ENCODE assay signal across 22 cellular contexts in the genomic region with DNA sequence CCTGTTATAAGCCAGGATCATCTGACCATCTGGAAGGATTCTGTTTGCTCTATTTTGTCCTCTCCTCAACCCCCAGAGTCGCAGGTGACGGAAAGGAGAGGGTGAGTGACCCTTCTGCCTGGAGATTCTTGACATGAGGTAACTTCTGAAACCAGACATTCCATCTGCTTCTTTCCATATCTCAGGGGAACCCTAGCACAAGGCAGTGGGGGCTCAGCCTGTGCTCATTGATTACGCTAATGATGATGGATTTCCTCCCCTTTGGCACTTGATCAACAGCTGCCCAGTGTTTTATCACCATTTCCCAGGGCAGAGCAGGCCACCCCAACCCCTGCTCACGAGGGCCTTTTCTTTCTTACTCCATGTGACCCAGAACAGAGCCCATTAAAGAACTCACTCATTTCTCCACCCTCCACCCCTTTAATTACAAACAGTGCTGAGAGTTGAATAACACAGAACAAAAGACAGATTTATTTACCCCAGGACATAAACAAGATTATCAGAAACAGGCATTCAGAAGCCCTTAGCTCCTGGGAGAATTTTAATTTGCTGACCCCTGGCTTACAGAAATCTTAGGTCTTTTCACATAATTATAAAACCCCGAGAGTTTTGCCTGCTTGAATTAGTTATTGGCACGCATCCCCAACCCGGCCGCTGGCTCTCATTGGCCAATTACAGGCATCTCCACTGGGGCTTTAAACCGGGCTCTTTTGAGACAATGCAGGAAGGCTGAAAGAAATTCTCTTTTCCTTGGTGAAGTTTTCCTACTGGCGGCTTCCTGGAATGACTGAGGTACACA. TPM values are rescaled to one million over a fixed set of nuclear protein-coding genes. Genes with fewer than 3 reads are reported as not detected.
DNase-seq lines count a peak whose midpoint lies in the region; ATAC-seq and TF ChIP-seq lines count a peak whose summit lies in the region.
"Had no signal": no experiment of that assay in that cellular context is flagged by ENCODE, and none has a peak within 500 bp of the region (broad histone marks: within the 10 kb centered on the region; RNA-seq: fewer than 3 reads in every experiment).

No MANE protein-coding gene starts in this region.

- 66 to 79% methylated on average over 6 of the region's 10 CpGs for WGBS in mesodermal cell (ENCODE audit: insufficient coverage in 2 of 2), 2 experiments

- H3K27me3 ChIP-seq in BE2C, result no peaks in the 10 kb centered on the region
- no peaks in the 10 kb centered on the region for H3K27me3 ChIP-seq in H7 (ENCODE audit: control insufficient read depth, insufficient read depth, low read length)
- H3K27me3 ChIP-seq: body of pancreas, left lung had no signal

- no peak for ATAC-seq in HG03135 (IDR thresholded peaks at IDR 0.05; ENCODE audit: unreplicated experiment)
- ATAC-seq: activated CD8-positive, alpha-beta T cell treated with anti-CD3 and anti-CD28 coated beads, Interleukin-2, amount 10 ng/mL, durations not matched to agents 7 days and 5 days; activated T-cell treated with anti-CD3 and anti-CD28 coated beads, Interleukin-2, amount 50 U/mL, for 4 hours; body of pancreas; HCT116; left lung had no signal

- DNase-seq in BE2C (peak; percentile 42), H7 (peak; percentile 27), anterior cingulate cortex (lab: John Stamatoyannopoulos, UW) (peak in 41 of 58 donors; percentile 1 to 77 (median 17)), SW 1271 (lab: John Stamatoyannopoulos, UW) (no peak), middle frontal gyrus (ENCODE audit: extremely low spot score, low spot score) (no peak)
- DNase-seq: activated CD8-positive, alpha-beta T cell treated with anti-CD3 and anti-CD28 coated beads, Interleukin-2, amount 10 ng/mL, durations not matched to agents 7 days and 5 days; activated T-cell treated with anti-CD3 and anti-CD28 coated beads, Interleukin-2, amount 50 U/mL, for 4 hours; body of pancreas; dermis blood vessel endothelial cell; GDM1; left lung; MM.1S; NCI-H2029 treated with DMSO at 0.1 percent for 48 hours; stimulated activated CD4-positive, alpha-beta T cell treated with anti-CD3 and anti-CD28 coated beads, Interleukin-2, amount 100 ng/mL, for 24 hours had no signal

- no peaks in the 10 kb centered on the region for H3K36me3 ChIP-seq in BE2C
- no peaks in the 10 kb centered on the region for H3K36me3 ChIP-seq in H7 (replicated peaks; ENCODE audit: control insufficient read depth, insufficient read depth, low read length)
- H3K36me3 ChIP-seq in mesodermal cell (ENCODE audit: control insufficient read depth, insufficient read depth, low read length), result no peaks in the 10 kb centered on the region
- H3K36me3 ChIP-seq: left lung had no signal

- H3K4me1 ChIP-seq in BE2C, result peaks cover 10% of the 10 kb centered on the region
- peaks cover 2% of the 10 kb centered on the region for H3K4me1 ChIP-seq in mesodermal cell (ENCODE audit: control insufficient read depth, insufficient read depth, low read length, poor library complexity, severe bottlenecking)
- H3K4me1 ChIP-seq: body of pancreas, left lung had no signal

- H3K9me3 ChIP-seq in BE2C (no peaks in the 10 kb centered on the region; the same call in 1 of the 2 replicates), mesodermal cell (ENCODE audit: control insufficient read depth, low read length) (no peaks in the 10 kb centered on the region)
- H3K9me3 ChIP-seq: body of pancreas, left lung had no signal

- H3K27ac ChIP-seq in mesodermal cell (ENCODE audit: low read depth, low read length, severe bottlenecking), result peak overlapping the region; percentile 49
- H3K27ac ChIP-seq: body of pancreas, left lung, VCaP had no signal

- H3K4me3 ChIP-seq in BE2C (ENCODE audit: low read depth, low read length), result peak overlapping the region; percentile 18; the same call in 1 of the 2 replicates
- no peak overlapping the region for H3K4me3 ChIP-seq in H7 (ENCODE audit: insufficient read depth, low read depth, low read length)
- H3K4me3 ChIP-seq in mesodermal cell (ENCODE audit: extremely low read depth, insufficient read depth, low read length, poor library complexity, severe bottlenecking), result no peak overlapping the region
- H3K4me3 ChIP-seq: body of pancreas, left lung had no signal

- TF ChIP-seq CTCF in BE2C (IDR thresholded peaks at IDR 0.05; ENCODE audit: low read depth, low read length), result no peak

RNA-seq across cellular contexts. Expression of gene CCDC60, which starts 32.0 kb away (rescaled TPM):
- not detected for polyA plus RNA-seq in BE2C (2012; ENCODE audit: insufficient read depth, insufficient read length, low read depth)
- total RNA-seq in H7 (2014; rRNA removed; shearing (Covaris generic)), result 3.5 TPM in 1 of 2 replicates, not detected in the other
- 0.22 TPM for polyA plus RNA-seq in mesodermal cell (2013, experiment 1 of 2)
- polyA plus RNA-seq in mesodermal cell (2013, experiment 2 of 2), result 1.3 TPM
- total RNA-seq: activated CD8-positive, alpha-beta T cell treated with anti-CD3 and anti-CD28 coated beads, Interleukin-2, amount 10 ng/mL, durations not matched to agents 7 days and 5 days; activated T-cell treated with anti-CD3 and anti-CD28 coated beads, Interleukin-2, amount 50 U/mL, for 4 hours; body of pancreas; dermis blood vessel endothelial cell; glomerular endothelial cell; omental fat pad; T-helper 1 cell treated with Interleukin-12 subunit alpha and Interleukin-12 subunit beta and Interleukin-4 antibody, amounts not matched to agents 30 ng/mL and 1 ng/mL, for 36 hours had no signal
- polyA plus RNA-seq: IgD-negative memory B cell had no signal

Comparison
In these comparisons a context has a peak if more than half of its experiments do, and no peak if none do; other contexts are left out.
1. DNase-seq: peak in BE2C (single experiment), H7 (single experiment) and anterior cingulate cortex (41 of 58); none in SW 1271 (0 of 2) and middle frontal gyrus (single experiment).